ENCODE assay signal across 1 cellular context in the genomic region with DNA sequence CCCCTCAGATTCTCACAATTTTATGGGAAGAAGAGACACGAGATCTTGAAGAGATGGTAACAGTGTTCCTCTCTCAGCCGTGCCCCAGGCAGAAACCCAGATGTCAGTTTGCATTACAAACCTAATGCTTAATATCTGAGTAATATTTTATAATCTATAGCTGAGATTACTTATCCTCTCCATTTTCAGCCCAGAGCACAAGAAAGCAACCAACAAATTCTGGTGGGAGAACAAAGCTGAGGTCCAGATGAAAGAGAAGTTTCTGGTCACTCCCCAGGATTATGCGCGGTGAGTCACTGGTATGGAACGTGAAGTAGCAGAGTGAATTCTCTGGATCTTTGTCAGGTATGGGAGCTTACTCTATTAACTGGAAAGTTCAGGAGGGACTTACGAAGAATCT.
TF ChIP-seq lines count a peak whose summit lies in the region.

No MANE protein-coding gene starts in this region.

TF ChIP-seq in GM12878, 131 proteins besides CTCF, POLR2A, EP300 and RAD21:
- no peak for TF ChIP-seq BRCA1 (IDR thresholded peaks at IDR 0.05; ENCODE audit: low read depth, low read length)
- TF ChIP-seq BHLHE40 (IDR thresholded peaks at IDR 0.05; ENCODE audit: borderline replicate concordance in 1 of 2, low read depth in 2 of 2, low read length in 1 of 2) = no peak
- TF ChIP-seq FOXK2 (IDR thresholded peaks at IDR 0.05) = no peak
- TF ChIP-seq TBL1XR1 (IDR thresholded peaks at IDR 0.05; ENCODE audit: low read depth, low read length) = no peak
- no peak for TF ChIP-seq HCFC1 (IDR thresholded peaks at IDR 0.05; ENCODE audit: low read length)
- TF ChIP-seq EZH2 (IDR thresholded peaks at IDR 0.05; ENCODE audit: borderline replicate concordance, control insufficient read depth, low read depth, low read length) = no peak
TF ChIP-seq in GM12878: peak in this region for 0.
